22 cellular contexts compared by ENCODE assay signal in the genomic region with DNA sequence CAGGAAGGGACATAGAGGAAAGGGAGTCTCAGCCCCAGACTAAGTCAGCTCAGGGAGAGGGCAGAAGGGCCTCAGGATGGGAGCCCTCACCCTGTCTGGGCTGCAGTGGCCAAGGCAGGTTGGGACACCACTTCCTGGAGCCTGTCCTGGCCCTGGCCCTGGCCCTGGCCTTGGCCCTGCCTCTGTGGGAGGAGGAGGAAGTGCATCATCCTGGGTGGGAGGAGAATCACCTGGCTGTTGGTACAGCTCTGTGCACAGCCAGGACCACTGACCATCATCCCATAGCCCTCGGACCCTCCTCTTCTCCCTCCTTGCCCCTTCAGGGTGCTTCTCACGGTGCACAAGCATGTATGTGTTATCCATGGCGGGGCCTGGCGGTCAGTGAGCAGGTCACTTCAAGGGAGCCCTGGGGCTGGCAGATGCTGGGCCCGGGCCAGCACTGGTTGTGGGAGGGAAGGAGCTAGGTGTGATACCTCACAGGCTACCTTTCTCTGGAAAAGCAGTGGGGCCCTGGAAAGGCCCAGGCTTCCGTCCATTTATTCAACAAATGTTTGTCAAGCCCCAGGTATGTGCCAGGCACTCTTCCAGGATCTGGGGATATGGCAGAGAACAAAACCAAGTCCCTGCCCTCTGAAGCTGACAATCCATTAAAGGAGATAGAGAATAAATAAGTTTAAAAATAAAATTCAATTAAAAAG. TPM values are rescaled to one million over a fixed set of nuclear protein-coding genes. Genes with fewer than 3 reads are reported as not detected.
A peak's percentile ranks its signal among the peaks of the same experiment; 100 is the strongest.
DNase-seq lines count a peak whose midpoint lies in the region; ATAC-seq and TF ChIP-seq lines count a peak whose summit lies in the region.
"Had no signal": no experiment of that assay in that cellular context is flagged by ENCODE, and none has a peak within 500 bp of the region (broad histone marks: within the 10 kb centered on the region; RNA-seq: fewer than 3 reads in every experiment).

No MANE protein-coding gene starts in this region.

- no peaks in the 10 kb centered on the region for H4K20me1 ChIP-seq in Loucy (ENCODE audit: insufficient read depth, low read length, poor library complexity, severe bottlenecking)

- no peaks in the 10 kb centered on the region for H3K9me2 ChIP-seq in Loucy (replicated peaks; ENCODE audit: low read depth, low read length)

- TF ChIP-seq CTCF in Loucy (conservative IDR thresholded peaks at IDR 0.05; ENCODE audit: low read length): no peak
- no peak for TF ChIP-seq CTCF in body of pancreas (IDR thresholded peaks at IDR 0.05)
- TF ChIP-seq CTCF in nephron progenitor cell (IDR thresholded peaks at IDR 0.05): no peak
- no peak for TF ChIP-seq CTCF in endothelial cell (IDR thresholded peaks at IDR 0.05; ENCODE audit: unreplicated experiment)

- H3K9ac ChIP-seq in Loucy (ENCODE audit: low read depth, low read length, poor library complexity, severe bottlenecking): peak overlapping the region; percentile 47

- no peak overlapping the region for H3K4me3 ChIP-seq in Loucy (ENCODE audit: low read length, poor library complexity, severe bottlenecking)
- no peak overlapping the region for H3K4me3 ChIP-seq in body of pancreas
- H3K4me3 ChIP-seq: coronary artery, upper lobe of left lung had no signal

- no peaks in the 10 kb centered on the region for H3K79me2 ChIP-seq in Loucy (ENCODE audit: insufficient read depth, low read length)

- H3K27ac ChIP-seq in body of pancreas: peak overlapping the region in 2 of 4 donors; percentile 19 to 20
- H3K27ac ChIP-seq: coronary artery, upper lobe of left lung had no signal

- DNase-seq in body of pancreas (peak in 1 of 4 donors; percentile 50), nephron progenitor cell (no peak), endothelial cell (ENCODE audit: low spot score) (no peak), NCI-H1105 (lab: John Stamatoyannopoulos, UW) (no peak)
- DNase-seq: activated CD4-positive, alpha-beta T cell treated with anti-CD3 and anti-CD28 coated beads, Interleukin-2, amount 50 U/mL, for 1 hour; activated gamma-delta T cell; CD8-positive, alpha-beta T cell; DMS79; KG1; NCI-H1092; NCI-H2029 treated with DMSO at 0.1 percent for 48 hours; NCI-H446; retina; SHP77 treated with DMSO at 0.1 percent for 48 hours; stimulated activated CD4-positive, alpha-beta T cell treated with anti-CD3 and anti-CD28 coated beads, Interleukin-12 subunit alpha, Interleukin-12 subunit beta, amount 100 ng/mL, for 4 hours; T-helper 1 cell; upper lobe of left lung had no signal

- no peaks in the 10 kb centered on the region for H3K9me3 Mint-ChIP-seq in nephron progenitor cell
- no peaks in the 10 kb centered on the region for H3K9me3 Mint-ChIP-seq in endothelial cell (ENCODE audit: unreplicated experiment)
- H3K9me3 Mint-ChIP-seq: CD8-positive, alpha-beta T cell; mesothelial cell of epicardium had no signal

- H3K4me1 ChIP-seq in Loucy (ENCODE audit: insufficient read depth, low read length, poor library complexity, severe bottlenecking) (peaks cover 12% of the 10 kb centered on the region), body of pancreas (peaks cover 26% of the 10 kb centered on the region)

- H3K9me3 ChIP-seq in Loucy (ENCODE audit: insufficient read depth, low read depth, low read length) (no peaks in the 10 kb centered on the region), body of pancreas (no peaks in the 10 kb centered on the region)
- H3K9me3 ChIP-seq: upper lobe of left lung had no signal

- H3K4me1 Mint-ChIP-seq in nephron progenitor cell (peaks cover 42% of the 10 kb centered on the region), endothelial cell (ENCODE audit: unreplicated experiment) (peaks cover 8% of the 10 kb centered on the region)

- TF ChIP-seq POLR2A in body of pancreas (IDR thresholded peaks at IDR 0.05): no peak

- H3F3A ChIP-seq in Loucy (ENCODE audit: low read depth): no peaks in the 10 kb centered on the region

- no peaks in the 10 kb centered on the region for H3K36me3 ChIP-seq in Loucy (ENCODE audit: insufficient read depth, low read length)
- H3K36me3 ChIP-seq in body of pancreas (replicated peaks in 1 of 2; ENCODE audit: insufficient read depth in 1 of 2, low read depth in 2 of 2): no peaks in the 10 kb centered on the region
- H3K36me3 ChIP-seq: upper lobe of left lung had no signal

- intact Hi-C loops in body of pancreas (cut with DNase I): loop anchor here (5.0 kb wide), 1 partner anchor 119 kb away; no protein-coding TSS in a partner anchor

- H3K4me2 ChIP-seq in Loucy (ENCODE audit: low read depth, low read length, poor library complexity, severe bottlenecking): no peak overlapping the region

- H3K27me3 Mint-ChIP-seq in nephron progenitor cell (ENCODE audit: low read depth, poor library complexity): peaks cover 8% of the 10 kb centered on the region
- peaks cover 9% of the 10 kb centered on the region for H3K27me3 Mint-ChIP-seq in endothelial cell (ENCODE audit: unreplicated experiment)

- H3K27ac Mint-ChIP-seq in nephron progenitor cell: peak overlapping the region; percentile 19
- no peak overlapping the region for H3K27ac Mint-ChIP-seq in endothelial cell (ENCODE audit: unreplicated experiment)
- H3K27ac Mint-ChIP-seq: CD8-positive, alpha-beta T cell; mesothelial cell of epicardium had no signal

- peak overlapping the region; percentile 46; the same call in 1 of the 2 replicates for H2AFZ ChIP-seq in Loucy (ENCODE audit: low read length)

- ATAC-seq in body of pancreas: peak; percentile 22
- no peak for ATAC-seq in HG02610 (IDR thresholded peaks at IDR 0.05; ENCODE audit: unreplicated experiment)
- ATAC-seq: CD8-positive, alpha-beta T cell had no signal

- 69 to 80% methylated on average over 2 to 4 of the region's 6 CpGs for WGBS in body of pancreas, 2 donors

- H3K27me3 ChIP-seq in Loucy (ENCODE audit: insufficient read depth, low read length, poor library complexity, severe bottlenecking): no peaks in the 10 kb centered on the region
- H3K27me3 ChIP-seq in body of pancreas: no peaks in the 10 kb centered on the region
- H3K27me3 ChIP-seq: upper lobe of left lung had no signal

- H3K4me3 Mint-ChIP-seq in nephron progenitor cell: no peak overlapping the region
- H3K4me3 Mint-ChIP-seq in endothelial cell (ENCODE audit: unreplicated experiment): no peak overlapping the region
- H3K4me3 Mint-ChIP-seq: CD8-positive, alpha-beta T cell; mesothelial cell of epicardium had no signal

- H3K36me3 Mint-ChIP-seq in nephron progenitor cell (ENCODE audit: low read depth) (no peaks in the 10 kb centered on the region), endothelial cell (ENCODE audit: low read depth, unreplicated experiment) (peaks cover 3% of the 10 kb centered on the region)
- H3K36me3 Mint-ChIP-seq: CD8-positive, alpha-beta T cell; mesothelial cell of epicardium had no signal

RNA-seq across cellular contexts. Expression of a gene that starts 8.2 kb away (rescaled TPM):
- total RNA-seq in body of pancreas (10 to 100 TPM; 58.7 to 67.7 TPM), endothelial cell (ENCODE audit: unreplicated experiment) (71.1 TPM)

RNA-seq across cellular contexts. Expression of a gene that starts 23.3 kb away (rescaled TPM):
- 10 to 100 TPM; 16.9 to 80.4 TPM for total RNA-seq in body of pancreas
- 22.0 TPM for total RNA-seq in endothelial cell (ENCODE audit: unreplicated experiment)

RNA-seq across cellular contexts. Expression of a gene that starts 23.4 kb away (rescaled TPM):
- total RNA-seq in body of pancreas: 10 to 100 TPM; 18.4 to 28.7 TPM
- 42.3 TPM for total RNA-seq in endothelial cell (ENCODE audit: unreplicated experiment)

RNA-seq across cellular contexts. Expression of a gene that starts 53.5 kb away (rescaled TPM):
- total RNA-seq in body of pancreas: 1 to 10 TPM; 2.0 to 2.1 TPM
- 0.56 TPM for total RNA-seq in endothelial cell (ENCODE audit: unreplicated experiment)
- total RNA-seq: H4 had no signal

RNA-seq across cellular contexts. Expression of a gene that starts 57.8 kb away (rescaled TPM):
- 10 to 100 TPM; 36.3 to 43.8 TPM for total RNA-seq in body of pancreas
- 21.3 TPM for total RNA-seq in endothelial cell (ENCODE audit: unreplicated experiment)
